ENCODE assay signal across 1 cellular context in the genomic region with DNA sequence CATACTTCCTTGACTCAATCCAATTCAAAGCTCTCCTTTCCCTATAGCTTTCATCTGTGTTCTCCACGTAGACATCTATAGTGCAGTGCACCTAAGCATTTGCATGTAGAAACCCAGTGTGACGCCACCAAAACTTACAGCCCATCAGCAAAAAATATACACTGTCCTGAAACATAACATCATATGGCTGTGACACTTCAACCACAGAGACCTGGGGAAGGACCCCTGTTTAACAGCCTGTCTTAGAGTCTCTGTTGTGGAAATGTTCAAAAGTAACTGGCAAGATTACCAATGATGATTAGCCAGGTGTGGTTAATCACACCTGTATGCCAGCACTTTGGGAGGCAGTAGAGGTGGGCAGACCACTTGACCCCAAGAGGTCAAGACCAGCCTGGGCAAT.
TF ChIP-seq lines count a peak whose summit lies in the region.

No MANE protein-coding gene starts in this region.

TF ChIP-seq in HepG2, 621 proteins besides CTCF, POLR2A, EP300 and RAD21:
- TF ChIP-seq MAFK (conservative IDR thresholded peaks at IDR 0.05 in 1 of 2, IDR thresholded peaks at IDR 0.05 in 1 of 2; ENCODE audit: low read length in 2 of 2) (0 out of 4 replicates have a peak, but pooled peaks of 1 of the 2 experiments have one; percentile 9), TAF15 (IDR thresholded peaks at IDR 0.05; ENCODE audit: low read depth, low read length, poor library complexity, severe bottlenecking) (no peak), RBM22 (optimal IDR thresholded peaks at IDR 0.05; ENCODE audit: low read length) (peak; percentile 50)
